Comparison of ENCODE assay signal across 8 cellular contexts in genomic region chr2:150487537-150488429, GRCh38. TPM values are rescaled to one million over a fixed set of nuclear protein-coding genes. Genes with fewer than 3 reads are reported as not detected.
DNase-seq lines count a peak whose midpoint lies in the region; ATAC-seq, FAIRE-seq and TF ChIP-seq lines count a peak whose summit lies in the region.

TSS of gene RND3 (minus strand) at chr2:150487667. CDS start at chr2:150487417, 250 bp downstream.

- H3K27ac Mint-ChIP-seq in natural killer cell: no peak within 1 kb of the TSS

- H3F3A ChIP-seq in smooth muscle cell (ENCODE audit: low read depth): no peaks in the 10 kb centered on the region

- CTCF ChIA-PET in mammary epithelial cell (lab: Charles Lee; ENCODE audit: low non-redundant PET): interaction anchor here (0.6 to 0.9 kb wide), 2 partner anchors 100 to 114 kb away, joined by 3 to 5 read pairs; no protein-coding TSS in a partner anchor

- H2AFZ ChIP-seq in mammary epithelial cell (ENCODE audit: low read depth, low read length) (no peak within 1 kb of the TSS), smooth muscle cell (ENCODE audit: low read depth) (no peak within 1 kb of the TSS)

- WGBS in mammary epithelial cell (ENCODE audit: low coverage, missing lambda C conversion rate): 11% methylated on average over 18 of the region's 24 CpGs
- 15% methylated on average over 24 of the region's 24 CpGs for WGBS in smooth muscle cell (ENCODE audit: low lambda C conversion rate)

- TF ChIP-seq POLR2A in H54 (IDR thresholded peaks at IDR 0.05; ENCODE audit: low read depth, low read length): peak; percentile 99

- H3K9me3 Mint-ChIP-seq in natural killer cell: peaks cover 2 to 3% of the 10 kb centered on the region in 2 donors

- intact Hi-C loops in mammary epithelial cell (cut with micrococcal nuclease): loop anchor here (1.0 to 5.0 kb wide), 9 partner anchors 31 to 891 kb away; no protein-coding TSS in a partner anchor
- intact Hi-C loops in natural killer cell (cut with micrococcal nuclease): loop anchor here (5.0 kb wide), 1 partner anchor 890 kb away; no protein-coding TSS in a partner anchor

- H3K4me1 Mint-ChIP-seq in natural killer cell: no peaks in the 10 kb centered on the region

- H3K36me3 ChIP-seq in mammary epithelial cell (ENCODE audit: insufficient read depth, low read length): no peaks in the 10 kb centered on the region
- peaks cover 22% of the 10 kb centered on the region; the same call in 1 of the 2 replicates for H3K36me3 ChIP-seq in iPS-20b (ENCODE audit: insufficient read depth, low read depth, low read length)
- no peaks in the 10 kb centered on the region for H3K36me3 ChIP-seq in smooth muscle cell (ENCODE audit: low read depth)

- H3K4me2 ChIP-seq in mammary epithelial cell (ENCODE audit: insufficient read depth, low read depth, low read length) (peak within 1 kb of the TSS; percentile 81), smooth muscle cell (peak within 1 kb of the TSS; percentile 89)

- H3K9ac ChIP-seq in mammary epithelial cell (ENCODE audit: insufficient read depth, low read length) (peak within 1 kb of the TSS; percentile 100), iPS-20b (ENCODE audit: low read depth, low read length) (peak within 1 kb of the TSS; percentile 94), smooth muscle cell (ENCODE audit: low read depth) (peak within 1 kb of the TSS; percentile 97)

- H3K4me3 Mint-ChIP-seq in natural killer cell: no peak within 1 kb of the TSS

- H3K4me3 ChIP-seq in GM12865 (ENCODE audit: low read depth, low read length) (no peak within 1 kb of the TSS), mammary epithelial cell (replicated peaks in 1 of 3; ENCODE audit: insufficient read depth in 1 of 3, low read depth in 2 of 3, low read length in 3 of 3) (peak within 1 kb of the TSS; percentile 85 to 96 (median 93)), iPS-20b (ENCODE audit: low read length) (peak within 1 kb of the TSS; percentile 98), smooth muscle cell (peak within 1 kb of the TSS; percentile 97)

- H3K27me3 Mint-ChIP-seq in natural killer cell (ENCODE audit: low read depth in 2 of 2): peaks cover 24 to 34% of the 10 kb centered on the region in 2 donors

- in situ Hi-C loops in mammary epithelial cell (cut with MboI; ENCODE audit: low sequenced_read_pairs in 2 of 2): loop anchor here (5.0 to 25.0 kb wide), 6 partner anchors 40 to 747 kb away; no protein-coding TSS in a partner anchor

- ATAC-seq in natural killer cell: no peak

- TF ChIP-seq CTCF in GM12865 (IDR thresholded peaks at IDR 0.05; ENCODE audit: insufficient read depth, low read depth, low read length, missing control alignments) (peak; percentile 72), mammary epithelial cell (conservative IDR thresholded peaks at IDR 0.05 in 1 of 2, IDR thresholded peaks at IDR 0.05 in 1 of 2; ENCODE audit: extremely low read depth in 1 of 2, insufficient read depth in 1 of 2, low read depth in 1 of 2, low read length in 2 of 2) (peak; percentile 86 to 90), smooth muscle cell (IDR thresholded peaks at IDR 0.05; ENCODE audit: borderline replicate concordance, insufficient read depth, poor library complexity, severe bottlenecking) (peak; percentile 84), natural killer cell (IDR thresholded peaks at IDR 0.05) (no peak)

- H3K79me2 ChIP-seq in mammary epithelial cell (ENCODE audit: insufficient read depth, low read length) (peaks cover 47% of the 10 kb centered on the region), smooth muscle cell (ENCODE audit: low read depth) (peaks cover 46% of the 10 kb centered on the region)

- H3K27me3 ChIP-seq in mammary epithelial cell (ENCODE audit: insufficient read depth, low read length) (no peaks in the 10 kb centered on the region), iPS-20b (ENCODE audit: insufficient read depth, low read length) (peaks cover 6% of the 10 kb centered on the region; the same call in 1 of the 2 replicates), smooth muscle cell (ENCODE audit: low read depth) (no peaks in the 10 kb centered on the region)

- dilution Hi-C loops in mammary epithelial cell (cut with HindIII; ENCODE audit: low sequenced_read_pairs): no loop called here

- H3K4me1 ChIP-seq in mammary epithelial cell (ENCODE audit: insufficient read depth, low read length): peaks cover 14% of the 10 kb centered on the region
- peaks cover 20% of the 10 kb centered on the region for H3K4me1 ChIP-seq in iPS-20b (ENCODE audit: insufficient read depth, low read length)
- peaks cover 10% of the 10 kb centered on the region for H3K4me1 ChIP-seq in smooth muscle cell (ENCODE audit: low read depth)

- peak; percentile 94 for FAIRE-seq in H54 (lab: Jason Lieb, UNC)

- no peaks in the 10 kb centered on the region for H4K20me1 ChIP-seq in mammary epithelial cell (ENCODE audit: insufficient read depth, low read length)
- peaks cover 45% of the 10 kb centered on the region for H4K20me1 ChIP-seq in smooth muscle cell (ENCODE audit: low read depth)

- H3K9me3 ChIP-seq in mammary epithelial cell (replicated peaks; ENCODE audit: insufficient read depth, low read length): no peaks in the 10 kb centered on the region
- H3K9me3 ChIP-seq in iPS-20b (ENCODE audit: insufficient read depth, low read depth, low read length): no peaks in the 10 kb centered on the region
- no peaks in the 10 kb centered on the region for H3K9me3 ChIP-seq in smooth muscle cell (replicated peaks; ENCODE audit: low read depth)

- BruUV-seq in mammary epithelial cell (replicated peaks; lab: Mats Ljungman, UMichigan): no TSS peak

- DNase-seq in GM12865 (ENCODE audit: low read depth) (peak; percentile 83), H54 (ENCODE audit: insufficient read length, low spot score) (peak; percentile 72), LoVo (ENCODE audit: low spot score) (peak; percentile 97), RPMI8226 (peak; percentile 96), mammary epithelial cell (peak; percentile 98), smooth muscle cell (lab: John Stamatoyannopoulos, UW; ENCODE audit: unreplicated experiment) (peak; percentile 79), natural killer cell (no peak)

- H3K27ac ChIP-seq in mammary epithelial cell (ENCODE audit: insufficient read depth, low read depth, low read length) (peak within 1 kb of the TSS; percentile 99), iPS-20b (ENCODE audit: low read length) (no peak within 1 kb of the TSS), smooth muscle cell (ENCODE audit: low read depth) (peak within 1 kb of the TSS; percentile 94)

- H3K36me3 Mint-ChIP-seq in natural killer cell: no peaks in the 10 kb centered on the region

RNA-seq across cellular contexts. Expression of gene RND3, which starts in this region (rescaled TPM):
- total RNA-seq in mammary epithelial cell (100 to 1,000 TPM; 146 to 178 TPM), smooth muscle cell (256 and 320 TPM in 2 replicates), natural killer cell (not detected)
- polyA plus RNA-seq in mammary epithelial cell (28.6 TPM), smooth muscle cell (125 and 163 TPM in 2 replicates)
- 243 TPM for polyA minus RNA-seq in mammary epithelial cell

Comparison
In these comparisons a context has a peak if more than half of its experiments do, and no peak if none do; other contexts are left out.
1. RNA of gene RND3 (total RNA-seq): 256 to 320 TPM in smooth muscle cell and 146 to 178 TPM in mammary epithelial cell; not detected in natural killer cell; every median in the first group is over 100 times any median in the second.
2. Peak in every context shown above with its lines, with median percentiles within 50 percentile points of each other: H3K9ac ChIP-seq.